9 cellular contexts compared by ENCODE assay signal in genomic region chr16:17416461-17417221, GRCh38. TPM values are rescaled to one million over a fixed set of nuclear protein-coding genes. Genes with fewer than 3 reads are reported as not detected.
A peak's percentile ranks its signal among the peaks of the same experiment; 100 is the strongest.
DNase-seq lines count a peak whose midpoint lies in the region; ATAC-seq, FAIRE-seq and TF ChIP-seq lines count a peak whose summit lies in the region.
"Had no signal": no experiment of that assay in that cellular context is flagged by ENCODE, and none has a peak within 500 bp of the region (broad histone marks: within the 10 kb centered on the region; RNA-seq: fewer than 3 reads in every experiment).

No MANE protein-coding gene starts in this region.

- no peak overlapping the region for H3K4me3 ChIP-seq in MG63

- no peak overlapping the region for H3K9ac ChIP-seq in H9 (ENCODE audit: extremely low read depth, insufficient read length, low read length)

- no peaks in the 10 kb centered on the region for H4K20me1 ChIP-seq in H9 (ENCODE audit: control insufficient read depth, insufficient read depth, insufficient read length)

- H4K91ac ChIP-seq in H9 (ENCODE audit: insufficient read length, low read depth, low read length), result no peak overlapping the region

- H3K27me3 Mint-ChIP-seq in H9 (ENCODE audit: low read depth), result no peaks in the 10 kb centered on the region; the same call in 1 of the 2 replicates
- H3K27me3 Mint-ChIP-seq in activated T-helper 17 cell treated with anti-CD3 and anti-CD28 coated beads, Interleukin-2, amount 50 U/mL, for 72 hours, result no peaks in the 10 kb centered on the region

- H3K9me3 ChIP-seq in H9 (ENCODE audit: control insufficient read depth, low read depth, low read length) (no peaks in the 10 kb centered on the region), MG63 (no peaks in the 10 kb centered on the region)

- peak; percentile 76 for DNase-seq in GM12892 (ENCODE audit: insufficient read length)
- DNase-seq in H9, result peak; percentile 56
- DNase-seq in NOMO-1 (lab: John Stamatoyannopoulos, UW; ENCODE audit: unreplicated experiment in 2 of 2), result peak; percentile 85 to 94
- DNase-seq in hippocampal formation (lab: John Stamatoyannopoulos, UW), result peak; percentile 4 to 19
- DNase-seq in stimulated activated CD4-positive, alpha-beta T cell treated with anti-CD3 and anti-CD28 coated beads, Interleukin-15, amount 100 ng/mL, for 48 hours (ENCODE audit: low read depth in 2 of 2), result peak; percentile 44 to 55
- DNase-seq in NCI-H2107 treated with DMSO at 0.1 percent for 48 hours (lab: John Stamatoyannopoulos, UW; ENCODE audit: unreplicated experiment), result no peak
- DNase-seq in MG63, result no peak

- H3K27ac Mint-ChIP-seq in H9, result peak overlapping the region in 2 of 3 experiments; percentile 26 to 94; a peak in 6 of 7 replicates
- H3K27ac Mint-ChIP-seq in activated T-helper 17 cell treated with anti-CD3 and anti-CD28 coated beads, Interleukin-2, amount 50 U/mL, for 72 hours, result peak overlapping the region; percentile 93

- no peak overlapping the region for H3K56ac ChIP-seq in H9 (ENCODE audit: insufficient read length, low read depth, low read length)

- H3K27me3 ChIP-seq in H9 (ENCODE audit: insufficient read depth, low read length) (no peaks in the 10 kb centered on the region), MG63 (no peaks in the 10 kb centered on the region)

- peaks cover 4 to 7% (median 5%) of the 10 kb centered on the region in 3 experiments; a peak in 5 of 7 replicates for H3K36me3 Mint-ChIP-seq in H9 (ENCODE audit: insufficient read depth in 1 of 3, low read depth in 3 of 3)
- H3K36me3 Mint-ChIP-seq in activated T-helper 17 cell treated with anti-CD3 and anti-CD28 coated beads, Interleukin-2, amount 50 U/mL, for 72 hours (ENCODE audit: low read depth), result peaks cover 6% of the 10 kb centered on the region

- no peak overlapping the region for H2BK120ac ChIP-seq in H9 (ENCODE audit: low read depth, low read length, poor library complexity, severe bottlenecking)

- peaks cover 3% of the 10 kb centered on the region in 2 experiments; a peak in 2 of 5 replicates for H3K9me3 Mint-ChIP-seq in H9
- no peaks in the 10 kb centered on the region for H3K9me3 Mint-ChIP-seq in activated T-helper 17 cell treated with anti-CD3 and anti-CD28 coated beads, Interleukin-2, amount 50 U/mL, for 72 hours

- H3K14ac ChIP-seq in H9 (ENCODE audit: insufficient read depth, low read length), result no peak overlapping the region

- peaks cover 2% of the 10 kb centered on the region for H3K36me3 ChIP-seq in MG63

- H3K4ac ChIP-seq in H9 (ENCODE audit: low read depth, low read length), result no peak overlapping the region

- H3K79me1 ChIP-seq in H9 (ENCODE audit: insufficient read depth, low read depth, low read length, poor library complexity, severe bottlenecking), result no peaks in the 10 kb centered on the region

- ATAC-seq in activated T-helper 17 cell treated with anti-CD3 and anti-CD28 coated beads, Interleukin-2, amount 50 U/mL, for 72 hours (replicated peaks), result peak; percentile 80

- no peak overlapping the region for H2BK20ac ChIP-seq in H9 (ENCODE audit: low read depth, low read length, poor library complexity, severe bottlenecking)

- H3K23ac ChIP-seq in H9 (ENCODE audit: insufficient read length, low read depth, low read length), result no peak overlapping the region

- no peak overlapping the region for H4K5ac ChIP-seq in H9 (ENCODE audit: insufficient read length, low read depth, low read length)

- no peak overlapping the region for H2BK5ac ChIP-seq in H9 (ENCODE audit: insufficient read length, low read length)

- H2AFZ ChIP-seq in H9 (ENCODE audit: low read length), result no peak overlapping the region

- no peak overlapping the region for H3K27ac ChIP-seq in H9 (ENCODE audit: insufficient read length, low read depth, low read length)
- H3K27ac ChIP-seq: VCaP had no signal

- no peaks in the 10 kb centered on the region; the same call in 1 of the 2 replicates for H3K4me1 ChIP-seq in H9 (ENCODE audit: insufficient read depth, low read length)

- TF ChIP-seq CTCF in H9 (conservative IDR thresholded peaks at IDR 0.05), result peak; percentile 32; the same call in 2 of the 3 replicates

- no CpG with 5 or more reads among the region's 13 CpGs for WGBS in H9 (ENCODE audit: extremely low coverage, insufficient read length, low lambda C conversion rate)

- H3K4me1 Mint-ChIP-seq in H9, result peaks cover 52% of the 10 kb centered on the region in 2 experiments
- H3K4me1 Mint-ChIP-seq in activated T-helper 17 cell treated with anti-CD3 and anti-CD28 coated beads, Interleukin-2, amount 50 U/mL, for 72 hours, result peaks cover 32% of the 10 kb centered on the region

- no peak overlapping the region for H2BK12ac ChIP-seq in H9 (ENCODE audit: insufficient read length, low read depth, low read length)

- no peak overlapping the region for H3K18ac ChIP-seq in H9 (ENCODE audit: insufficient read length, low read depth, low read length)

- peak overlapping the region in 1 of 2 experiments; percentile 64; a peak in 1 of 5 replicates for H3K4me3 Mint-ChIP-seq in H9
- peak overlapping the region; percentile 83 for H3K4me3 Mint-ChIP-seq in activated T-helper 17 cell treated with anti-CD3 and anti-CD28 coated beads, Interleukin-2, amount 50 U/mL, for 72 hours

- H4K8ac ChIP-seq in H9 (replicated peaks; ENCODE audit: insufficient read length, low read depth, low read length), result no peak overlapping the region

- no peak overlapping the region for H3T11ph ChIP-seq in H9 (ENCODE audit: low read length)

- peak overlapping the region; percentile 1 for H3K4me2 ChIP-seq in H9 (ENCODE audit: insufficient read depth, insufficient read length, low read length)

- no peaks in the 10 kb centered on the region for H3K23me2 ChIP-seq in H9 (ENCODE audit: insufficient read length, low read depth, low read length, poor library complexity, severe bottlenecking)

- no peak overlapping the region for H2AK5ac ChIP-seq in H9 (ENCODE audit: insufficient read length, low read length)

- FAIRE-seq in GM12892 (lab: Jason Lieb, UNC), result peak; percentile 99

- peaks cover 2% of the 10 kb centered on the region; the same call in 1 of the 2 replicates for H3K79me2 ChIP-seq in H9 (ENCODE audit: insufficient read depth, low read length)

- TF ChIP-seq POLR2A in GM12892 (IDR thresholded peaks at IDR 0.05; ENCODE audit: low read depth, low read length), result peak; percentile 59

- H2BK15ac ChIP-seq in H9 (ENCODE audit: low read depth, low read length), result no peak overlapping the region

RNA-seq across cellular contexts. Expression of gene XYLT1, which starts 54.1 kb away (rescaled TPM):
- polyA plus RNA-seq in GM12892 (2012; ENCODE audit: missing spikeins), result 3.9 TPM
- 14.2 and 14.5 TPM in 2 replicates for total RNA-seq in H9 (2021)
- total RNA-seq in activated T-helper 17 cell treated with anti-CD3 and anti-CD28 coated beads, Interleukin-2, amount 50 U/mL, for 72 hours, result 10 to 100 TPM; 21.4 to 22.6 TPM
- total RNA-seq in MG63 (2014; rRNA removed; shearing (Covaris generic); ENCODE audit: low replicate concordance), result 6.6 and 7.3 TPM in 2 replicates

Comparison
In these comparisons a context has a peak if more than half of its experiments do, and no peak if none do; other contexts are left out.
1. DNase-seq: peak in GM12892 (single experiment), H9 (single experiment), NOMO-1 (2 of 2), hippocampal formation (2 of 2) and stimulated activated CD4-positive, alpha-beta T cell treated with anti-CD3 and anti-CD28 coated beads, Interleukin-15, amount 100 ng/mL, for 48 hours (2 of 2); none in NCI-H2107 treated with DMSO at 0.1 percent for 48 hours (single experiment) and MG63 (single experiment).